ENCODE assay signal across 7 cellular contexts in the genomic region with DNA sequence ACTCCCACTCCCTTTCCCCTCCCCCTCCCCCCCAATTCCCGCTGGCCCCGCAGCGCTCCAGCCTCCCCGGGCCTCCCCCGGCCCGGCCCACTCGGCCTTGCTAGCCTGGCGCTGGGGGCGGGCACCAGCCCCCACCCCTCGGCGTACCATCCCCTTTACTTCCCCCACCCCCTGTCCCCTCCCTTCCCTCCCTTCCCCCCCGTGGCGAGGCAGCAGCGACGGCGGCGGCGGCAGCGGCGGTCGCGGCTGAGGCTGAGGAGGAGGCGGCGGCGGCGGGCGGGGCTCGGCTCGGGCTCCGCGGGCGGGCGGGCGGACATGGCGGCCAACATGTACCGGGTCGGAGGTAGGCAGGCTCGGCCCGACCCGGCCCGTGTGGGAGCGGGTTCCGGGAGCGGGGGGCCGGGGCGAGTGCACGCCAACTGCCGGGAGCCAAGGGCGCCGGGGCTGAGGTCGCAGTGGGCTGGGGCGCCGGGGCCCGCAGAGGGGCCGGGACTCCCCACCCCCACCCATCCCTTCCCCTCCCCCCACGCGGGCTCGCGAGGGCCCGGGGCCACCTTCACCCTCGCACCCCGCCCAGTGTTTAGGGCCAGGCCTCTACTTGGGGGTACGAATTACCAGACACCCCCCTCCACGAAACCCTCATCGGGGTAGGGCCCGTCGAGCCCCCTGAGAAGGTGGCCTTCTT. TPM values are rescaled to one million over a fixed set of nuclear protein-coding genes. Genes with fewer than 3 reads are reported as not detected.
DNase-seq lines count a peak whose midpoint lies in the region; ATAC-seq and TF ChIP-seq lines count a peak whose summit lies in the region.

A gene (plus strand): TSS at position 202 of the 685 bp plus-strand sequence. CDS start 114 bp downstream, at position 316.

- intact Hi-C loops in T-helper 1 cell treated with Interleukin-12 subunit alpha and Interleukin-12 subunit beta and Interleukin-4 antibody, amounts not matched to agents 30 ng/mL and 1 ng/mL, for 36 hours (cut with micrococcal nuclease): loop anchor here (2.0 to 10.0 kb wide), 4 partner anchors 94 to 464 kb away; a partner anchor contains a TSS

- ATAC-seq in GM18868 (IDR thresholded peaks at IDR 0.05; ENCODE audit: unreplicated experiment): peak; percentile 24
- peak; percentile 41 for ATAC-seq in HG03432 (IDR thresholded peaks at IDR 0.05; ENCODE audit: unreplicated experiment)

- peak within 1 kb of the TSS; percentile 75 for H3K4me3 ChIP-seq in retinal pigment epithelial cell (ENCODE audit: low read length)

- H3K27ac ChIP-seq in angular gyrus (ENCODE audit: low read depth, low read length): peak within 1 kb of the TSS; percentile 77

- no peak for TF ChIP-seq CTCF in retinal pigment epithelial cell (conservative IDR thresholded peaks at IDR 0.05; ENCODE audit: low read depth, low read length)

- peak; percentile 43 for DNase-seq in hepatic stellate cell (ENCODE audit: low spot score)
- DNase-seq in retinal pigment epithelial cell (ENCODE audit: low read depth): no peak
- DNase-seq in NK-92 treated with Interleukin-12 subunit alpha and Interleukin-12 subunit beta, amount 100 ng/mL, for 24 hours (lab: John Stamatoyannopoulos, UW): no peak

RNA-seq across cellular contexts. Expression of the gene that starts here (rescaled TPM):
- total RNA-seq in T-helper 1 cell treated with Interleukin-12 subunit alpha and Interleukin-12 subunit beta and Interleukin-4 antibody, amounts not matched to agents 30 ng/mL and 1 ng/mL, for 36 hours: 25.6 and 30.3 TPM in 2 replicates
